2 cellular contexts compared by ENCODE assay signal in genomic region chr10:44339218-44339617, GRCh38.
TF ChIP-seq lines count a peak whose summit lies in the region.

No MANE protein-coding gene starts in this region.

TF ChIP-seq in GM23338, 12 proteins besides CTCF, POLR2A, EP300 and RAD21:
- TF ChIP-seq STAT1 (IDR thresholded peaks at IDR 0.05; ENCODE audit: unreplicated experiment): no peak
- TF ChIP-seq EZH2phosphoT487 (IDR thresholded peaks at IDR 0.05; ENCODE audit: unreplicated experiment): no peak
- TF ChIP-seq JUNB (IDR thresholded peaks at IDR 0.05; ENCODE audit: unreplicated experiment): no peak
- no peak for TF ChIP-seq POLR2AphosphoS5 (IDR thresholded peaks at IDR 0.05; ENCODE audit: low read depth)
- TF ChIP-seq ZNF331 (CRISPR knock-in tag; IDR thresholded peaks at IDR 0.05; ENCODE audit: low read depth): no peak
- no peak for TF ChIP-seq EZH2 (IDR thresholded peaks at IDR 0.05; ENCODE audit: low read depth, unreplicated experiment)
- 0 out of 2 replicates have a peak, but pooled peaks have one; percentile 3 for TF ChIP-seq ZNF462 (CRISPR knock-in tag; IDR thresholded peaks at IDR 0.05)

TF ChIP-seq in GM12878, 131 proteins besides CTCF, POLR2A, EP300 and RAD21:
- no peak for TF ChIP-seq NR2F1 (conservative IDR thresholded peaks at IDR 0.05)
- no peak for TF ChIP-seq SUPT20H (IDR thresholded peaks at IDR 0.05; ENCODE audit: borderline replicate concordance, control insufficient read depth, low read depth, low read length)
- TF ChIP-seq PML (IDR thresholded peaks at IDR 0.05; ENCODE audit: low read length): no peak
- no peak for TF ChIP-seq IRF5 (IDR thresholded peaks at IDR 0.05; ENCODE audit: borderline replicate concordance)
- no peak for TF ChIP-seq HDAC2 (IDR thresholded peaks at IDR 0.05)
- no peak for TF ChIP-seq RFX5 (IDR thresholded peaks at IDR 0.05; ENCODE audit: low read depth, low read length)
- no peak for TF ChIP-seq NFYA (IDR thresholded peaks at IDR 0.05; ENCODE audit: borderline replicate concordance, low read depth, low read length)
- TF ChIP-seq CBX3 (IDR thresholded peaks at IDR 0.05; ENCODE audit: borderline replicate concordance, low read depth): no peak
- TF ChIP-seq IRF3 (IDR thresholded peaks at IDR 0.05): no peak
- TF ChIP-seq HCFC1 (IDR thresholded peaks at IDR 0.05; ENCODE audit: low read length): no peak
- no peak for TF ChIP-seq ZZZ3 (IDR thresholded peaks at IDR 0.05; ENCODE audit: control insufficient read depth, insufficient read length, low read depth)
- no peak for TF ChIP-seq RUNX3 (IDR thresholded peaks at IDR 0.05; ENCODE audit: low read length)
- no peak for TF ChIP-seq KLF5 (IDR thresholded peaks at IDR 0.05; ENCODE audit: partially characterized antibody)
- TF ChIP-seq ZNF274 (IDR thresholded peaks at IDR 0.05; ENCODE audit: insufficient read depth, insufficient read length): no peak
- TF ChIP-seq BCL3 (IDR thresholded peaks at IDR 0.05; ENCODE audit: borderline replicate concordance, insufficient read depth, low read depth, low read length, poor library complexity, severe bottlenecking): no peak
- TF ChIP-seq TAF1 (IDR thresholded peaks at IDR 0.05; ENCODE audit: borderline replicate concordance, low read depth, low read length): no peak
